ENCODE assay signal across 27 cellular contexts in the genomic region with DNA sequence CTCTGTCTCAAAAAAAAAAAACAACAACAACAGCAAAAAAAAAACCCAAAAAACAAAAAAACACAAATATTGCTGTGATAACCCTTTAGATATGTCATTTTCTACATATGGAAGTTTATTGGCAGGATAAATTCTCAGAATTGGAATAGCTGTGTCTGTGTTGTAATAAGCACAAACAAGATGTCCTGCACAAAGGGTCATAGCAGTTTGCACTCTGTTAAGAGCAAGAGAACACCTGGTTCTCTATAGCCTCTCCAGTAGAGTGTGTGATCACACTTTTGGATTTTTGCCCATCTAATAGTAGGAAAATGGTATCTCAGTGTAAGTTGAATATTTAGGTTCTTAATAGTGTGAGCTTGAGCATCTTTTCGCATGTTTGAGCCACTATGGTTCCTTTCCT.
"Had no signal": no experiment of that assay in that cellular context is flagged by ENCODE, and none has a peak within 500 bp of the region (broad histone marks: within the 10 kb centered on the region; RNA-seq: fewer than 3 reads in every experiment).

No MANE protein-coding gene starts in this region.

- H3K27ac ChIP-seq: colonic mucosa, epithelial cell of prostate, gastrocnemius medialis, neutrophil, pancreas, stomach, thyroid gland had no signal

- ATAC-seq: esophagus mucosa; gastrocnemius medialis; mucosa of descending colon; natural killer cell treated with Interleukin-12 subunit alpha and Interleukin-12 subunit beta and Interleukin-15 and Interleukin-18, amount 100 ng/mL, for 72 hours; pancreas; sciatic nerve had no signal

- H3K9me3 Mint-ChIP-seq: dendritic cell treated with granulocyte-macrophage colony-stimulating factor and Interleukin-4, amounts not matched to agents 40 ng/mL and 50 ng/mL, for 4 days; endodermal cell; natural killer cell treated with Interleukin-12 subunit alpha and Interleukin-12 subunit beta and Interleukin-15 and Interleukin-18, amount 100 ng/mL, for 72 hours; neural crest cell had no signal

- H3K9me3 ChIP-seq: colonic mucosa, gastrocnemius medialis, mucosa of descending colon, neutrophil, pancreas, stomach, thyroid gland had no signal

- H3K4me3 Mint-ChIP-seq: dendritic cell treated with granulocyte-macrophage colony-stimulating factor and Interleukin-4, amounts not matched to agents 40 ng/mL and 50 ng/mL, for 4 days; endodermal cell; mesothelial cell of epicardium; natural killer cell treated with Interleukin-12 subunit alpha and Interleukin-12 subunit beta and Interleukin-15 and Interleukin-18, amount 100 ng/mL, for 72 hours; neural crest cell had no signal

- H3K27me3 Mint-ChIP-seq: dendritic cell treated with granulocyte-macrophage colony-stimulating factor and Interleukin-4, amounts not matched to agents 40 ng/mL and 50 ng/mL, for 4 days; naive B cell; natural killer cell treated with Interleukin-12 subunit alpha and Interleukin-12 subunit beta and Interleukin-15 and Interleukin-18, amount 100 ng/mL, for 72 hours had no signal

- H3K4me1 ChIP-seq: colonic mucosa, gastrocnemius medialis, pancreas, stomach, thyroid gland had no signal

- H3K4me1 Mint-ChIP-seq: endodermal cell, mesothelial cell of epicardium, neural crest cell had no signal

- H3K4me3 ChIP-seq: colonic mucosa, gastrocnemius medialis, mucosa of descending colon, pancreas, smooth muscle cell, stomach had no signal

- H3K36me3 ChIP-seq: colonic mucosa, gastrocnemius medialis, neutrophil, thyroid gland had no signal

- DNase-seq: colonic mucosa; effector CD8-positive, alpha-beta T cell; endodermal cell; foreskin fibroblast; gastrocnemius medialis; head of caudate nucleus; mesenchymal stem cell; mucosa of descending colon; naive B cell; pancreas; stimulated activated CD4-positive, alpha-beta T cell treated with anti-CD3 and anti-CD28 coated beads, Interleukin-12 subunit alpha, Interleukin-12 subunit beta, amount 100 ng/mL, for 4 hours; stimulated activated CD4-positive, alpha-beta T cell treated with anti-CD3 and anti-CD28 coated beads, Interleukin-1b, Interleukin-23, amount 100 ng/mL, for 48 hours; stimulated activated CD4-positive, alpha-beta T cell treated with anti-CD3 and anti-CD28 coated beads, Interleukin-4, amount 100 ng/mL, for 1 hour; stimulated activated CD8-positive, alpha-beta memory T cell treated with anti-CD3 and anti-CD28 coated beads, Interleukin-4, amount 100 ng/mL, for 48 hours; stimulated activated naive CD4-positive, alpha-beta T cell treated with Interleukin-2 at 50 U/mL for 16 hours; stomach; thyroid gland; trophoblast cell had no signal

- H3K27me3 ChIP-seq: colonic mucosa, gastrocnemius medialis, neutrophil, pancreas, stomach, thyroid gland had no signal

- H3K4me2 ChIP-seq: smooth muscle cell had no signal

- H3K36me3 Mint-ChIP-seq: naive B cell; natural killer cell treated with Interleukin-12 subunit alpha and Interleukin-12 subunit beta and Interleukin-15 and Interleukin-18, amount 100 ng/mL, for 72 hours had no signal

- H3K27ac Mint-ChIP-seq: dendritic cell treated with granulocyte-macrophage colony-stimulating factor and Interleukin-4, amounts not matched to agents 40 ng/mL and 50 ng/mL, for 4 days; endodermal cell; mesothelial cell of epicardium; naive B cell; natural killer cell treated with Interleukin-12 subunit alpha and Interleukin-12 subunit beta and Interleukin-15 and Interleukin-18, amount 100 ng/mL, for 72 hours had no signal
